Comparison of ENCODE assay signal across 25 cellular contexts in the genomic region with DNA sequence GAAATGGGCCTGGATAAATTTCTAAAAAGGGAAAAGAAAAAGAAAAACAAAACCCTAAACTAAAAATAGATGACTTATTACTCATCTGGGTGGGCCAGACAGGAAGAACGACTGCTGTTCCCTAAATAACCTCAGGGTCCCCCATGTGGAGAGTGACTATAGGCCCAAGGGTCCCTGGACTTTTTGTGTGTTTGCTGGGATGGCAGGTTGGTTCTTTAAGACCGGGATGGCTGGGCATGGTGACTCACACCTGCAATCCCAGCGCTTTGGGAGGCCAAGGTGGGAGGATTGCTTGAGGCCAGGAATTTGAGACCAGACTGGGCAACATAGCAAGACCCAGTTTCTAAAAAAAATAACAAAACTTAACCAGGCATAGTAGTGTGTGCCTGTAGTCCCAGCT.
"Had no signal": no experiment of that assay in that cellular context is flagged by ENCODE, and none has a peak within 500 bp of the region (broad histone marks: within the 10 kb centered on the region; RNA-seq: fewer than 3 reads in every experiment).

No MANE protein-coding gene starts in this region.

- H3K27ac Mint-ChIP-seq: activated CD4-positive, alpha-beta T cell treated with anti-CD3 and anti-CD28 coated beads, Interleukin-2, amount 10 ng/mL, durations not matched to agents 24 days and 14 days; activated CD8-positive, alpha-beta memory T cell treated with anti-CD3 and anti-CD28 coated beads, Interleukin-2, amount 10 ng/mL, durations not matched to agents 7 days and 5 days; activated CD8-positive, alpha-beta T cell treated with anti-CD3 and anti-CD28 coated beads for 36 hours; activated T-helper 1 cell treated with anti-CD3 and anti-CD28 coated beads, Interleukin-12 subunit alpha, Interleukin-12 subunit beta, Interleukin-2, Interleukin-4 antibody, amounts not matched to agents 30 ng/mL and 10 ng/mL and 1 ng/mL, durations not matched to agents 14 hours and 24 hours and 36 hours; endodermal cell; natural killer cell; progenitor cell of endocrine pancreas had no signal

- H3K9me3 ChIP-seq: breast epithelium, colonic mucosa, esophagus squamous epithelium, gastrocnemius medialis, left ventricle myocardium inferior, thyroid gland had no signal

- H3K4me3 ChIP-seq: breast epithelium, colonic mucosa, esophagus squamous epithelium, gastrocnemius medialis, left ventricle myocardium inferior, thyroid gland had no signal

- H3K27ac ChIP-seq: breast epithelium, colonic mucosa, esophagus squamous epithelium, gastrocnemius medialis, left ventricle myocardium inferior, thyroid gland, VCaP had no signal

- H3K9me3 Mint-ChIP-seq: activated CD4-positive, alpha-beta T cell treated with anti-CD3 and anti-CD28 coated beads, Interleukin-2, amount 10 ng/mL, durations not matched to agents 24 days and 14 days; activated CD8-positive, alpha-beta T cell treated with anti-CD3 and anti-CD28 coated beads for 36 hours; activated naive CD4-positive, alpha-beta T cell treated with anti-CD3 and anti-CD28 coated beads, Interleukin-2, amount 50 U/mL, for 72 hours; activated T-helper 1 cell treated with anti-CD3 and anti-CD28 coated beads, Interleukin-12 subunit alpha, Interleukin-12 subunit beta, Interleukin-2, Interleukin-4 antibody, amounts not matched to agents 30 ng/mL and 10 ng/mL and 1 ng/mL, durations not matched to agents 14 hours and 24 hours and 36 hours; central memory CD8-positive, alpha-beta T cell; endodermal cell; natural killer cell had no signal

- H3K27me3 ChIP-seq: breast epithelium, colonic mucosa, gastrocnemius medialis, thyroid gland had no signal

- H3K36me3 ChIP-seq: breast epithelium, colonic mucosa, gastrocnemius medialis, left ventricle myocardium inferior had no signal

- DNase-seq: activated CD4-positive, alpha-beta T cell treated with anti-CD3 and anti-CD28 coated beads, Interleukin-2, amount 10 ng/mL, durations not matched to agents 24 days and 14 days; activated CD8-positive, alpha-beta memory T cell treated with anti-CD3 and anti-CD28 coated beads, Interleukin-2, amount 10 ng/mL, durations not matched to agents 7 days and 5 days; activated CD8-positive, alpha-beta T cell treated with anti-CD3 and anti-CD28 coated beads for 36 hours; activated gamma-delta T cell treated with Interleukin-2 at 50 U/mL for 16 hours; aorta; colonic mucosa; endodermal cell; esophagus squamous epithelium; gastrocnemius medialis; hypothalamus; left ventricle myocardium inferior; mammary epithelial cell; midbrain; natural killer cell; retina; stimulated activated CD4-positive, alpha-beta T cell treated with anti-CD3 and anti-CD28 coated beads, Interleukin-4, amount 100 ng/mL, for 4 hours; stimulated activated naive CD8-positive, alpha-beta T cell treated with anti-CD3 and anti-CD28 coated beads, Interleukin-15, Interleukin-2, amounts not matched to agents 100 U/mL and 50 U/mL, for 24 hours; thyroid gland had no signal

- H3K4me3 Mint-ChIP-seq: activated CD4-positive, alpha-beta T cell treated with anti-CD3 and anti-CD28 coated beads, Interleukin-2, amount 10 ng/mL, durations not matched to agents 24 days and 14 days; activated CD8-positive, alpha-beta memory T cell treated with anti-CD3 and anti-CD28 coated beads, Interleukin-2, amount 10 ng/mL, durations not matched to agents 7 days and 5 days; activated CD8-positive, alpha-beta T cell treated with anti-CD3 and anti-CD28 coated beads for 36 hours; activated T-helper 1 cell treated with anti-CD3 and anti-CD28 coated beads, Interleukin-12 subunit alpha, Interleukin-12 subunit beta, Interleukin-2, Interleukin-4 antibody, amounts not matched to agents 30 ng/mL and 10 ng/mL and 1 ng/mL, durations not matched to agents 14 hours and 24 hours and 36 hours; central memory CD8-positive, alpha-beta T cell; endodermal cell; natural killer cell had no signal

- H3K4me1 ChIP-seq: colonic mucosa, gastrocnemius medialis had no signal

- ATAC-seq: activated CD4-positive, CD25-positive, alpha-beta regulatory T cell treated with anti-CD3 and anti-CD28 coated beads, Interleukin-2, amount 50 U/mL, for 24 hours; activated CD8-positive, alpha-beta memory T cell treated with anti-CD3 and anti-CD28 coated beads, Interleukin-2, amount 10 ng/mL, durations not matched to agents 7 days and 5 days; activated CD8-positive, alpha-beta T cell treated with anti-CD3 and anti-CD28 coated beads for 36 hours; activated naive CD4-positive, alpha-beta T cell treated with anti-CD3 and anti-CD28 coated beads, Interleukin-2, amount 50 U/mL, for 72 hours; gastrocnemius medialis; natural killer cell; stimulated activated naive CD8-positive, alpha-beta T cell treated with anti-CD3 and anti-CD28 coated beads, Interleukin-15, Interleukin-2, amounts not matched to agents 100 U/mL and 50 U/mL, for 24 hours had no signal

- H3K36me3 Mint-ChIP-seq: activated CD8-positive, alpha-beta memory T cell treated with anti-CD3 and anti-CD28 coated beads, Interleukin-2, amount 10 ng/mL, durations not matched to agents 7 days and 5 days; activated naive CD4-positive, alpha-beta T cell treated with anti-CD3 and anti-CD28 coated beads, Interleukin-2, amount 50 U/mL, for 72 hours; natural killer cell had no signal
